Comparison of ENCODE assay signal across 14 cellular contexts in the genomic region with DNA sequence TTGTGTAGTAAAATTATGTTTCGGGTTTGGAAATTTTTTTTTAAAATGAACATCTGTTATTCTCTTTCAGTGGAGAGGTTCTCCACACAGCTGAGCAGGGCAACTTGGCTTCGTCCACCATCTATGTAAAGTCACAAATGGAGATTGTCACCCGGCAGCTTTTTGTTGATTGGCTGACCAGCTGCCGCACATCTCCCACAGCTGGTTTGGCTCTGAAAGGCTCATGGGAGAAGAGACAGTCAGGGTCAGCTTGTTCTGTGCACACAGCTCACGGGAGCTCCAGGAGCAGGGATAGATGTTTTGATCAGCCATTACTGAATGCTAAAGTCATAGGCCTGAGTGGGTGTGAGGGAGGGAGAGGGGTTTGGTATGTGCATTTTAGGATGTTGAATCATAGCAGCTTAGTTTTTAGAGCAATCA. TPM values are rescaled to one million over a fixed set of nuclear protein-coding genes. Genes with fewer than 3 reads are reported as not detected.
A peak's percentile ranks its signal among the peaks of the same experiment; 100 is the strongest.
DNase-seq lines count a peak whose midpoint lies in the region; TF ChIP-seq lines count a peak whose summit lies in the region.
"Had no signal": no experiment of that assay in that cellular context is flagged by ENCODE, and none has a peak within 500 bp of the region (broad histone marks: within the 10 kb centered on the region; RNA-seq: fewer than 3 reads in every experiment).

No MANE protein-coding gene starts in this region.

- no peaks in the 10 kb centered on the region for H3K36me3 ChIP-seq in stomach
- no peaks in the 10 kb centered on the region for H3K36me3 ChIP-seq in MM.1S (replicated peaks; ENCODE audit: insufficient read depth, low read length)
- H3K36me3 ChIP-seq: Peyer's patch, tibial nerve had no signal

- no peaks in the 10 kb centered on the region for H4K20me1 ChIP-seq in MM.1S (ENCODE audit: insufficient read depth, low read length)

- 70 to 80% (median 76%) methylated on average over 5 of the region's 5 CpGs for WGBS in stomach, 5 donors

- H3K9me3 Mint-ChIP-seq in nephron progenitor cell: peaks cover 5% of the 10 kb centered on the region
- H3K9me3 Mint-ChIP-seq: activated naive CD8-positive, alpha-beta T cell treated with anti-CD3 and anti-CD28 coated beads for 36 hours had no signal

- no peak for TF ChIP-seq EP300 in stomach (IDR thresholded peaks at IDR 0.05)

- no peak overlapping the region for H2AFZ ChIP-seq in MM.1S (ENCODE audit: low read length)

- TF ChIP-seq POLR2A in stomach (IDR thresholded peaks at IDR 0.05): no peak

- H3K27me3 ChIP-seq in stomach (no peaks in the 10 kb centered on the region), MM.1S (replicated peaks; ENCODE audit: insufficient read depth, low read length) (no peaks in the 10 kb centered on the region)
- H3K27me3 ChIP-seq: Peyer's patch, tibial nerve had no signal

- H3K27ac Mint-ChIP-seq in nephron progenitor cell: no peak overlapping the region
- H3K27ac Mint-ChIP-seq: activated naive CD8-positive, alpha-beta T cell treated with anti-CD3 and anti-CD28 coated beads for 36 hours had no signal

- H3K4me1 Mint-ChIP-seq in nephron progenitor cell: peaks cover 4% of the 10 kb centered on the region

- DNase-seq in HCEC 1CT (peak; percentile 95), astrocyte of the hippocampus (ENCODE audit: low read depth, low spot score) (peak; percentile 78), hepatic stellate cell (ENCODE audit: low spot score) (peak; percentile 83), stomach (no peak), NCI-H2029 (lab: John Stamatoyannopoulos, UW) (no peak), nephron progenitor cell (no peak), ecto neural progenitor cell (ENCODE audit: low spot score) (no peak), MM.1S (no peak)
- DNase-seq: activated CD4-positive, alpha-beta T cell treated with anti-CD3 and anti-CD28 coated beads, Interleukin-2, amount 50 U/mL, for 1 hour; activated naive CD8-positive, alpha-beta T cell treated with anti-CD3 and anti-CD28 coated beads for 36 hours; NCI-H1092; Peyer's patch; stimulated activated CD4-positive, alpha-beta T cell treated with anti-CD3 and anti-CD28 coated beads, Interleukin-4, amount 100 ng/mL, for 4 hours had no signal

- H3K79me2 ChIP-seq in MM.1S (ENCODE audit: low read length): no peaks in the 10 kb centered on the region

- no peak overlapping the region for H3K4me2 ChIP-seq in MM.1S (ENCODE audit: low read depth, low read length)

- H3F3A ChIP-seq in MM.1S (ENCODE audit: insufficient read depth, low read length): no peaks in the 10 kb centered on the region

- no peaks in the 10 kb centered on the region for H3K36me3 Mint-ChIP-seq in nephron progenitor cell (ENCODE audit: low read depth)
- H3K36me3 Mint-ChIP-seq: activated naive CD8-positive, alpha-beta T cell treated with anti-CD3 and anti-CD28 coated beads for 36 hours had no signal

- peak overlapping the region in 4 of 5 donors; percentile 42 to 68 (median 64) for H3K27ac ChIP-seq in stomach
- H3K27ac ChIP-seq in MM.1S (ENCODE audit: low read length): no peak overlapping the region

- H3K4me3 ChIP-seq in stomach: no peak overlapping the region
- H3K4me3 ChIP-seq in MM.1S (ENCODE audit: low read length): no peak overlapping the region
- H3K4me3 ChIP-seq: Peyer's patch, tibial nerve had no signal

- H3K9ac ChIP-seq in MM.1S (ENCODE audit: low read length): no peak overlapping the region

- intact Hi-C loops in stomach (cut with DNase I; ENCODE audit: low total_unique reads): no loop called here

- no peaks in the 10 kb centered on the region for H3K9me2 ChIP-seq in MM.1S (replicated peaks; ENCODE audit: insufficient read depth, low read length)

- H3K4me3 Mint-ChIP-seq in nephron progenitor cell: no peak overlapping the region
- H3K4me3 Mint-ChIP-seq: activated naive CD8-positive, alpha-beta T cell treated with anti-CD3 and anti-CD28 coated beads for 36 hours had no signal

- TF ChIP-seq CTCF in stomach (IDR thresholded peaks at IDR 0.05): no peak
- no peak for TF ChIP-seq CTCF in nephron progenitor cell (IDR thresholded peaks at IDR 0.05)
- no peak for TF ChIP-seq CTCF in MM.1S (IDR thresholded peaks at IDR 0.05; ENCODE audit: low read length)

- H3K27me3 Mint-ChIP-seq in nephron progenitor cell (ENCODE audit: low read depth, poor library complexity): peaks cover under 1% of the 10 kb centered on the region

- H3K4me1 ChIP-seq in stomach (no peaks in the 10 kb centered on the region), MM.1S (ENCODE audit: low read length) (0 out of 2 replicates have a peak, but pooled peaks cover 2% of the 10 kb centered on the region)
- H3K4me1 ChIP-seq: Peyer's patch had no signal

- no peaks in the 10 kb centered on the region for H3K9me3 ChIP-seq in stomach
- H3K9me3 ChIP-seq in MM.1S (replicated peaks; ENCODE audit: insufficient read depth, low read length): no peaks in the 10 kb centered on the region
- H3K9me3 ChIP-seq: Peyer's patch, tibial nerve had no signal

RNA-seq across cellular contexts. Expression of a gene that starts 12.9 kb away (rescaled TPM):
- 100 to 1,000 TPM in 1 of 5 donors, 10 to 100 TPM in 3, 1 to 10 TPM in 1; 2.3 to 158 (median 29.0) TPM for total RNA-seq in stomach
- 10 to 100 TPM in 2 of 3 donors, 1 to 10 TPM in 1; 7.4 to 11.8 (median 10.2) TPM for polyA plus RNA-seq in stomach
- total RNA-seq: activated naive CD8-positive, alpha-beta T cell treated with anti-CD3 and anti-CD28 coated beads for 36 hours had no signal

Comparison
In these comparisons a context has a peak if more than half of its experiments do, and no peak if none do; other contexts are left out.
1. DNase-seq: peak in HCEC 1CT (single experiment), astrocyte of the hippocampus (single experiment) and hepatic stellate cell (single experiment); none in stomach (single experiment), NCI-H2029 (single experiment), nephron progenitor cell (single experiment), ecto neural progenitor cell (single experiment) and MM.1S (single experiment).